ENCODE assay signal across 23 cellular contexts in genomic region chr3:46464326-46465195, GRCh38. TPM values are rescaled to one million over a fixed set of nuclear protein-coding genes. Genes with fewer than 3 reads are reported as not detected.
A peak's percentile ranks its signal among the peaks of the same experiment; 100 is the strongest.
DNase-seq lines count a peak whose midpoint lies in the region; ATAC-seq, FAIRE-seq and TF ChIP-seq lines count a peak whose summit lies in the region.
"Had no signal": no experiment of that assay in that cellular context is flagged by ENCODE, and none has a peak within 500 bp of the region (broad histone marks: within the 10 kb centered on the region; RNA-seq: fewer than 3 reads in every experiment).

Gene LTF, minus strand, starts transcription at chr3:46464905. Its CDS starts 38 bp downstream, at chr3:46464867.

- intact Hi-C loops in posterior vena cava (cut with DNase I) (no loop called here), ovary (cut with DNase I) (no loop called here)

- peak within 1 kb of the TSS; percentile 23 to 79 (median 65); a peak in 21 of 22 replicates for H3K4me2 ChIP-seq in BLaER1 treated with 17β-estradiol and CSF1 and Interleukin-3, amounts not matched to agents 10 nM and 100 nM
- H3K4me2 ChIP-seq in keratinocyte (ENCODE audit: control insufficient read depth, extremely low read depth, insufficient read depth, low read depth, low read length), result peak within 1 kb of the TSS; percentile 6

- H2AFZ ChIP-seq in keratinocyte (ENCODE audit: control insufficient read depth, low read length), result no peak within 1 kb of the TSS

- no peak for FAIRE-seq in keratinocyte (lab: Jason Lieb, UNC)
- FAIRE-seq: astrocyte had no signal

- H3K9me3 Mint-ChIP-seq in activated CD8-positive, alpha-beta memory T cell treated with anti-CD3 and anti-CD28 coated beads, Interleukin-2, amount 10 ng/mL, durations not matched to agents 7 days and 5 days (ENCODE audit: low read depth), result peaks cover 4% of the 10 kb centered on the region
- H3K9me3 Mint-ChIP-seq: activated CD4-positive, alpha-beta T cell treated with anti-CD3 and anti-CD28 coated beads, Interleukin-2, amount 10 ng/mL, durations not matched to agents 24 days and 14 days; activated T-cell treated with anti-CD3 and anti-CD28 coated beads, Interleukin-2, amount 50 U/mL, for 24 hours; CD8-positive, alpha-beta T cell had no signal

- whole genome bisulfite sequencing in ovary, 3 donors, result 12 to 23% (median 16%) methylated on average over 31 to 44 of the region's 44 CpGs

- no peak for TF ChIP-seq CTCF in keratinocyte (optimal IDR thresholded peaks at IDR 0.05 in 1 of 3, IDR thresholded peaks at IDR 0.05 in 1 of 3, conservative IDR thresholded peaks at IDR 0.05 in 1 of 3; ENCODE audit: extremely low read depth in 1 of 3, insufficient read depth in 2 of 3, low read length in 3 of 3)
- no peak for TF ChIP-seq CTCF in ovary (IDR thresholded peaks at IDR 0.05)

- H3K4me1 ChIP-seq in BLaER1 treated with 17β-estradiol and CSF1 and Interleukin-3, amounts not matched to agents 10 nM and 100 nM, result peaks cover 15 to 29% (median 21%) of the 10 kb centered on the region in 10 experiments
- H3K4me1 ChIP-seq in keratinocyte (ENCODE audit: control insufficient read depth, extremely low read depth, insufficient read depth, low read length) (no peaks in the 10 kb centered on the region), ovary (ENCODE audit: insufficient read depth) (peaks cover 2% of the 10 kb centered on the region)

- H4K20me1 ChIP-seq in BLaER1 treated with 17β-estradiol and CSF1 and Interleukin-3, amounts not matched to agents 10 nM and 100 nM, result no peaks in the 10 kb centered on the region
- H4K20me1 ChIP-seq in keratinocyte (ENCODE audit: control insufficient read depth, extremely low read depth, insufficient read depth, low read length), result no peaks in the 10 kb centered on the region

- CTCF ChIA-PET in activated CD8-positive, alpha-beta memory T cell treated with anti-CD3 and anti-CD28 coated beads, Interleukin-2, amount 10 ng/mL, durations not matched to agents 7 days and 5 days (lab: Charles Lee), result interaction anchor here (1.7 kb wide), 1 partner anchor 24 kb away, joined by 8 read pairs; no protein-coding TSS in a partner anchor

- DNase-seq in activated CD8-positive, alpha-beta memory T cell treated with anti-CD3 and anti-CD28 coated beads, Interleukin-2, amount 10 ng/mL, durations not matched to agents 7 days and 5 days, result peak; percentile 18
- no peak for DNase-seq in keratinocyte (ENCODE audit: low read depth, low spot score)
- DNase-seq in posterior vena cava (ENCODE audit: low spot score), result peak; percentile 77
- no peak for DNase-seq in NCI-H146 (lab: John Stamatoyannopoulos, UW)
- no peak for DNase-seq in activated CD4-positive, alpha-beta T cell treated with anti-CD3 and anti-CD28 coated beads, Interleukin-2, amount 50 U/mL, for 48 hours
- DNase-seq in ovary, result no peak
- DNase-seq: activated CD4-positive, alpha-beta T cell treated with anti-CD3 and anti-CD28 coated beads, Interleukin-2, amount 10 ng/mL, durations not matched to agents 24 days and 14 days; activated T-cell treated with anti-CD3 and anti-CD28 coated beads, Interleukin-2, amount 50 U/mL, for 24 hours; DMS79; GOT3; hippocampal formation; MM.1S; NCI-H187; NCI-H446 had no signal

- H3K4me3 Mint-ChIP-seq in activated CD8-positive, alpha-beta memory T cell treated with anti-CD3 and anti-CD28 coated beads, Interleukin-2, amount 10 ng/mL, durations not matched to agents 7 days and 5 days, result no peak within 1 kb of the TSS
- H3K4me3 Mint-ChIP-seq: activated CD4-positive, alpha-beta T cell treated with anti-CD3 and anti-CD28 coated beads, Interleukin-2, amount 10 ng/mL, durations not matched to agents 24 days and 14 days; activated naive CD4-positive, alpha-beta T cell treated with anti-CD3 and anti-CD28 coated beads, Interleukin-2, amount 50 U/mL, for 24 hours; activated T-cell treated with anti-CD3 and anti-CD28 coated beads, Interleukin-2, amount 50 U/mL, for 24 hours; CD8-positive, alpha-beta T cell had no signal

- H3K4me1 Mint-ChIP-seq in activated CD8-positive, alpha-beta memory T cell treated with anti-CD3 and anti-CD28 coated beads, Interleukin-2, amount 10 ng/mL, durations not matched to agents 7 days and 5 days, result peaks cover 6% of the 10 kb centered on the region
- H3K4me1 Mint-ChIP-seq: activated CD4-positive, alpha-beta T cell treated with anti-CD3 and anti-CD28 coated beads, Interleukin-2, amount 10 ng/mL, durations not matched to agents 24 days and 14 days; activated naive CD4-positive, alpha-beta T cell treated with anti-CD3 and anti-CD28 coated beads, Interleukin-2, amount 50 U/mL, for 24 hours had no signal

- peaks cover 0 to 17% (median 9%) of the 10 kb centered on the region in 11 experiments; a peak in 11 of 22 replicates for H3K9me3 ChIP-seq in BLaER1 treated with 17β-estradiol and CSF1 and Interleukin-3, amounts not matched to agents 10 nM and 100 nM (replicated peaks in 1 of 11)
- H3K9me3 ChIP-seq in keratinocyte (ENCODE audit: control insufficient read depth, low read depth, low read length) (no peaks in the 10 kb centered on the region), ovary (no peaks in the 10 kb centered on the region)
- H3K9me3 ChIP-seq: tibial nerve had no signal

- H3K79me2 ChIP-seq in keratinocyte (ENCODE audit: control insufficient read depth, insufficient read depth, low read length), result no peaks in the 10 kb centered on the region

- dilution Hi-C loops in keratinocyte (cut with MboI; ENCODE audit: extremely low pct_ligation_motif_present, low sequenced_read_pairs), result no loop called here

- peaks cover 19 to 32% (median 26%) of the 10 kb centered on the region in 11 experiments for H3K27me3 ChIP-seq in BLaER1 treated with 17β-estradiol and CSF1 and Interleukin-3, amounts not matched to agents 10 nM and 100 nM
- H3K27me3 ChIP-seq in keratinocyte (ENCODE audit: control insufficient read depth, extremely low read depth, insufficient read depth, low read length), result peaks cover 40% of the 10 kb centered on the region
- no peaks in the 10 kb centered on the region for H3K27me3 ChIP-seq in ovary

- H3K27ac Mint-ChIP-seq in activated CD8-positive, alpha-beta memory T cell treated with anti-CD3 and anti-CD28 coated beads, Interleukin-2, amount 10 ng/mL, durations not matched to agents 7 days and 5 days, result no peak within 1 kb of the TSS
- H3K27ac Mint-ChIP-seq: activated CD4-positive, alpha-beta T cell treated with anti-CD3 and anti-CD28 coated beads, Interleukin-2, amount 10 ng/mL, durations not matched to agents 24 days and 14 days; activated naive CD4-positive, alpha-beta T cell treated with anti-CD3 and anti-CD28 coated beads, Interleukin-2, amount 50 U/mL, for 24 hours; activated T-cell treated with anti-CD3 and anti-CD28 coated beads, Interleukin-2, amount 50 U/mL, for 24 hours; CD8-positive, alpha-beta T cell had no signal

- no peak within 1 kb of the TSS for H3K4me3 ChIP-seq in BLaER1 treated with 17β-estradiol and CSF1 and Interleukin-3, amounts not matched to agents 10 nM and 100 nM
- H3K4me3 ChIP-seq in keratinocyte (ENCODE audit: control insufficient read depth in 2 of 3, extremely low read depth in 1 of 3, insufficient read depth in 2 of 3, low read depth in 1 of 3, low read length in 3 of 3), result no peak within 1 kb of the TSS
- H3K4me3 ChIP-seq in ovary, result no peak within 1 kb of the TSS
- H3K4me3 ChIP-seq: tibial nerve had no signal

- no peaks in the 10 kb centered on the region for H3K36me3 Mint-ChIP-seq in activated CD8-positive, alpha-beta memory T cell treated with anti-CD3 and anti-CD28 coated beads, Interleukin-2, amount 10 ng/mL, durations not matched to agents 7 days and 5 days
- H3K36me3 Mint-ChIP-seq: activated naive CD4-positive, alpha-beta T cell treated with anti-CD3 and anti-CD28 coated beads, Interleukin-2, amount 50 U/mL, for 24 hours; CD8-positive, alpha-beta T cell had no signal

- no peak for TF ChIP-seq EP300 in ovary (IDR thresholded peaks at IDR 0.05)

- no peak for ATAC-seq in activated CD8-positive, alpha-beta memory T cell treated with anti-CD3 and anti-CD28 coated beads, Interleukin-2, amount 10 ng/mL, durations not matched to agents 7 days and 5 days
- ATAC-seq in HG03354 (IDR thresholded peaks at IDR 0.05; ENCODE audit: poor library complexity, severe bottlenecking, unreplicated experiment), result no peak
- ATAC-seq: CD8-positive, alpha-beta T cell had no signal

- no peak for TF ChIP-seq POLR2A in ovary (IDR thresholded peaks at IDR 0.05)

- no peak within 1 kb of the TSS for H3K27ac ChIP-seq in BLaER1 treated with 17β-estradiol and CSF1 and Interleukin-3, amounts not matched to agents 10 nM and 100 nM
- no peak within 1 kb of the TSS for H3K27ac ChIP-seq in keratinocyte (ENCODE audit: control insufficient read depth, insufficient read depth, low read length)
- no peak within 1 kb of the TSS for H3K27ac ChIP-seq in ovary
- H3K27ac ChIP-seq: RWPE1, tibial nerve had no signal

- no peaks in the 10 kb centered on the region for H3K9me1 ChIP-seq in keratinocyte (ENCODE audit: control insufficient read depth, extremely low read depth, insufficient read depth, low read length)

- H3K36me3 ChIP-seq in BLaER1 treated with 17β-estradiol and CSF1 and Interleukin-3, amounts not matched to agents 10 nM and 100 nM, result no peaks in the 10 kb centered on the region
- H3K36me3 ChIP-seq in keratinocyte (ENCODE audit: control insufficient read depth in 2 of 2, extremely low read depth in 1 of 2, insufficient read depth in 2 of 2, low read length in 2 of 2), result no peaks in the 10 kb centered on the region
- no peaks in the 10 kb centered on the region for H3K36me3 ChIP-seq in ovary
- H3K36me3 ChIP-seq: tibial nerve had no signal

- no peak within 1 kb of the TSS for H3K9ac ChIP-seq in BLaER1 treated with 17β-estradiol and CSF1 and Interleukin-3, amounts not matched to agents 10 nM and 100 nM
- H3K9ac ChIP-seq in keratinocyte (ENCODE audit: control insufficient read depth, extremely low read depth, insufficient read depth, low read length), result no peak within 1 kb of the TSS

- H3K27me3 Mint-ChIP-seq in activated CD8-positive, alpha-beta memory T cell treated with anti-CD3 and anti-CD28 coated beads, Interleukin-2, amount 10 ng/mL, durations not matched to agents 7 days and 5 days, result peaks cover 70% of the 10 kb centered on the region

RNA-seq across cellular contexts. Expression of gene LTF, which starts in this region (rescaled TPM):
- not detected for total RNA-seq in activated CD8-positive, alpha-beta memory T cell treated with anti-CD3 and anti-CD28 coated beads, Interleukin-2, amount 10 ng/mL, durations not matched to agents 7 days and 5 days
- polyA plus RNA-seq in keratinocyte, result 0.03 TPM in 1 of 3 replicates, not detected in the others
- polyA plus RNA-seq in keratinocyte (2011; ENCODE audit: low read depth), result not detected
- polyA plus RNA-seq in keratinocyte (2011; cell fraction: cytosol; rRNA removed), result not detected in 2 replicates
- polyA plus RNA-seq in keratinocyte (2011; cell fraction: nucleus; rRNA removed), result 0.04 and 0.05 TPM in 2 replicates
- polyA plus RNA-seq in keratinocyte (2012; ENCODE audit: low replicate concordance), result not detected in 2 replicates
- polyA minus RNA-seq in keratinocyte, result not detected in 3 replicates
- not detected for polyA minus RNA-seq in keratinocyte (2011; cell fraction: cytosol; rRNA and poly(A)+ RNA removed)
- not detected in 2 replicates for polyA minus RNA-seq in keratinocyte (2011; cell fraction: nucleus; rRNA and poly(A)+ RNA removed)
- total RNA-seq in posterior vena cava, result 1 to 10 TPM; 3.6 to 3.7 TPM
- total RNA-seq in ovary, result 10 to 100 TPM in 1 of 7 donors, 1 to 10 TPM in 4, under 1 TPM in 2; 0.56 to 23.7 (median 1.2) TPM
- polyA plus RNA-seq in ovary, result 1 to 10 TPM in 1 of 2 donors, under 1 TPM in 1; 0.86 to 1.5 TPM
- total RNA-seq: activated CD4-positive, alpha-beta T cell treated with anti-CD3 and anti-CD28 coated beads, Interleukin-2, amount 10 ng/mL, durations not matched to agents 24 days and 14 days; astrocyte; CD8-positive, alpha-beta T cell; pulmonary artery endothelial cell had no signal
- polyA plus RNA-seq: AG04450 had no signal

Comparison
In these comparisons a context has a peak if more than half of its experiments do, and no peak if none do; other contexts are left out.
1. Peak in DNase-seq in activated CD8-positive, alpha-beta memory T cell treated with anti-CD3 and anti-CD28 coated beads, Interleukin-2, amount 10 ng/mL, durations not matched to agents 7 days and 5 days; RNA of the gene not detected or under 1 TPM.